In the genomic region with DNA sequence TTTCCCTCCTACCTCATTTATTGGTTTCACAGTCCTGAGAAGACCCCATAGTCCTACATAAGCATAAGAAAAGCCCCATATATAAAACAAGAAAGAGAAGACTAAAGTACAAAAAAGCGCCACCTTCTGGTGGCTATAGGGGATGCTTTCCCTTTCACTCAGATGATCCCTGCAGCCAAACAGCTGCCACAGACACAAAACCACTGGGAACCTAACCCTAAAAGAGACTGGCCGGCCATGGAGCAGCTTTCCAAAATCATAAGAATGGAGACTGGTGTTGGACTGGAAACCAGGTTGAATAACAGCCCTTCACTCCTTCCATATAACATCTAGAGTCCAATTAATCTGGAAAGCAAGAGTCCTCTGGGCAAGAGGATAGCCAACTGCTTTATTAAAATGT, we compare ENCODE assay signal across 9 cellular contexts. TPM values are rescaled to one million over a fixed set of nuclear protein-coding genes. Genes with fewer than 3 reads are reported as not detected.
DNase-seq lines count a peak whose midpoint lies in the region; ATAC-seq and FAIRE-seq lines count a peak whose summit lies in the region.
"Had no signal": no experiment of that assay in that cellular context is flagged by ENCODE, and none has a peak within 500 bp of the region (broad histone marks: within the 10 kb centered on the region; RNA-seq: fewer than 3 reads in every experiment).

No MANE protein-coding gene starts in this region.

- no peak overlapping the region for H3K4me3 ChIP-seq in right cardiac atrium (ENCODE audit: low read length)
- no peak overlapping the region for H3K4me3 ChIP-seq in small intestine (ENCODE audit: low read depth in 1 of 2, low read length in 2 of 2)

- no peak overlapping the region for H3K4me3 Mint-ChIP-seq in activated CD8-positive, alpha-beta memory T cell treated with anti-CD3 and anti-CD28 coated beads, Interleukin-2, amount 10 ng/mL, durations not matched to agents 7 days and 5 days
- no peak overlapping the region for H3K4me3 Mint-ChIP-seq in activated naive CD8-positive, alpha-beta T cell treated with anti-CD3 and anti-CD28 coated beads, Interleukin-2, amount 10 ng/mL, durations not matched to agents 7 days and 5 days

- peak; percentile 57 for ATAC-seq in activated CD8-positive, alpha-beta memory T cell treated with anti-CD3 and anti-CD28 coated beads, Interleukin-2, amount 10 ng/mL, durations not matched to agents 7 days and 5 days
- ATAC-seq in activated naive CD8-positive, alpha-beta T cell treated with anti-CD3 and anti-CD28 coated beads, Interleukin-2, amount 10 ng/mL, durations not matched to agents 7 days and 5 days (ENCODE audit: low read depth), result peak; percentile 60
- ATAC-seq in right cardiac atrium (peak in 1 of 2 donors; percentile 17), HG03108 (IDR thresholded peaks at IDR 0.05; ENCODE audit: unreplicated experiment) (no peak)

- H3K27ac Mint-ChIP-seq in activated CD8-positive, alpha-beta memory T cell treated with anti-CD3 and anti-CD28 coated beads, Interleukin-2, amount 10 ng/mL, durations not matched to agents 7 days and 5 days, result no peak overlapping the region
- no peak overlapping the region for H3K27ac Mint-ChIP-seq in activated naive CD8-positive, alpha-beta T cell treated with anti-CD3 and anti-CD28 coated beads, Interleukin-2, amount 10 ng/mL, durations not matched to agents 7 days and 5 days

- H3K36me3 Mint-ChIP-seq in activated CD8-positive, alpha-beta memory T cell treated with anti-CD3 and anti-CD28 coated beads, Interleukin-2, amount 10 ng/mL, durations not matched to agents 7 days and 5 days, result peaks cover 53% of the 10 kb centered on the region
- peaks cover 31% of the 10 kb centered on the region for H3K36me3 Mint-ChIP-seq in activated naive CD8-positive, alpha-beta T cell treated with anti-CD3 and anti-CD28 coated beads, Interleukin-2, amount 10 ng/mL, durations not matched to agents 7 days and 5 days

- peaks cover 27% of the 10 kb centered on the region for H3K4me1 Mint-ChIP-seq in activated CD8-positive, alpha-beta memory T cell treated with anti-CD3 and anti-CD28 coated beads, Interleukin-2, amount 10 ng/mL, durations not matched to agents 7 days and 5 days
- peaks cover 17% of the 10 kb centered on the region for H3K4me1 Mint-ChIP-seq in activated naive CD8-positive, alpha-beta T cell treated with anti-CD3 and anti-CD28 coated beads, Interleukin-2, amount 10 ng/mL, durations not matched to agents 7 days and 5 days

- FAIRE-seq in small intestine (lab: Jason Lieb, UNC), result no peak
- FAIRE-seq: colon had no signal

- H3K4me1 ChIP-seq in right cardiac atrium (ENCODE audit: control insufficient read depth, insufficient read depth, low read length) (peaks cover 6% of the 10 kb centered on the region), small intestine (ENCODE audit: control insufficient read depth in 2 of 2, insufficient read depth in 1 of 2, low read depth in 1 of 2, low read length in 1 of 2) (peaks cover 2 to 15% of the 10 kb centered on the region in 2 donors)

- 35% methylated on average over 2 of the region's 2 CpGs for WGBS in right cardiac atrium
- 26 to 42% (median 35%) methylated on average over 2 of the region's 2 CpGs for WGBS in small intestine, 3 donors

- CTCF ChIA-PET in activated CD8-positive, alpha-beta memory T cell treated with anti-CD3 and anti-CD28 coated beads, Interleukin-2, amount 10 ng/mL, durations not matched to agents 7 days and 5 days (lab: Charles Lee), result interaction anchor here (0.7 to 7.8 kb wide), 16 partner anchors 11 to 333 kb away, joined by 3 to 84 read pairs (median 6); a partner anchor contains a TSS

- no peaks in the 10 kb centered on the region for H3K27me3 ChIP-seq in right cardiac atrium (ENCODE audit: control insufficient read depth, insufficient read depth)
- H3K27me3 ChIP-seq in small intestine (ENCODE audit: control insufficient read depth in 2 of 2, insufficient read depth in 2 of 2, low read length in 2 of 2), result no peaks in the 10 kb centered on the region

- no peaks in the 10 kb centered on the region for H3K27me3 Mint-ChIP-seq in activated CD8-positive, alpha-beta memory T cell treated with anti-CD3 and anti-CD28 coated beads, Interleukin-2, amount 10 ng/mL, durations not matched to agents 7 days and 5 days
- H3K27me3 Mint-ChIP-seq in activated naive CD8-positive, alpha-beta T cell treated with anti-CD3 and anti-CD28 coated beads, Interleukin-2, amount 10 ng/mL, durations not matched to agents 7 days and 5 days, result no peaks in the 10 kb centered on the region

- peaks cover 9 to 13% of the 10 kb centered on the region in 2 donors for H3K36me3 ChIP-seq in small intestine (ENCODE audit: control insufficient read depth in 2 of 2, insufficient read depth in 2 of 2, low read length in 2 of 2)

- intact Hi-C loops in right cardiac atrium (cut with DNase I), result no loop called here

- POLR2A ChIA-PET in activated naive CD8-positive, alpha-beta T cell treated with anti-CD3 and anti-CD28 coated beads, Interleukin-2, amount 10 ng/mL, durations not matched to agents 7 days and 5 days (lab: Charles Lee), result interaction anchor here (0.9 to 1.2 kb wide), 2 partner anchors 12 to 143 kb away, joined by 3 to 4 read pairs; a partner anchor contains a TSS

- H3K9me3 ChIP-seq in right cardiac atrium (ENCODE audit: control insufficient read depth, low read length) (no peaks in the 10 kb centered on the region), small intestine (ENCODE audit: control insufficient read depth, low read depth) (no peaks in the 10 kb centered on the region)

- H3K27ac ChIP-seq in right cardiac atrium (ENCODE audit: low read length) (peak overlapping the region; percentile 77), small intestine (ENCODE audit: low read depth in 1 of 2, low read length in 1 of 2) (peak overlapping the region; percentile 76 to 93)

- peak; percentile 57 for DNase-seq in activated CD8-positive, alpha-beta memory T cell treated with anti-CD3 and anti-CD28 coated beads, Interleukin-2, amount 10 ng/mL, durations not matched to agents 7 days and 5 days
- no peak for DNase-seq in activated CD8-positive, alpha-beta memory T cell treated with anti-CD3 and anti-CD28 coated beads, Interleukin-2, amount 50 U/mL, for 48 hours
- peak; percentile 5 for DNase-seq in NCI-H524 treated with DMSO at 0.1 percent for 48 hours (lab: John Stamatoyannopoulos, UW)
- no peak for DNase-seq in activated naive CD8-positive, alpha-beta T cell treated with anti-CD3 and anti-CD28 coated beads, Interleukin-2, amount 10 ng/mL, durations not matched to agents 7 days and 5 days
- no peak for DNase-seq in right cardiac atrium
- DNase-seq in small intestine, result peak; percentile 46
- no peak for DNase-seq in activated gamma-delta T cell treated with Interleukin-2 at 50 U/mL for 16 hours

- H3K9me3 Mint-ChIP-seq in activated CD8-positive, alpha-beta memory T cell treated with anti-CD3 and anti-CD28 coated beads, Interleukin-2, amount 10 ng/mL, durations not matched to agents 7 days and 5 days (ENCODE audit: low read depth), result no peaks in the 10 kb centered on the region
- no peaks in the 10 kb centered on the region for H3K9me3 Mint-ChIP-seq in activated naive CD8-positive, alpha-beta T cell treated with anti-CD3 and anti-CD28 coated beads, Interleukin-2, amount 10 ng/mL, durations not matched to agents 7 days and 5 days

RNA-seq across cellular contexts. Expression of a gene that starts 11.4 kb away (rescaled TPM):
- total RNA-seq in activated CD8-positive, alpha-beta memory T cell treated with anti-CD3 and anti-CD28 coated beads, Interleukin-2, amount 10 ng/mL, durations not matched to agents 7 days and 5 days, result 10 to 100 TPM; 71.6 to 81.0 TPM
- 10 to 100 TPM; 66.3 to 70.5 TPM for total RNA-seq in activated naive CD8-positive, alpha-beta T cell treated with anti-CD3 and anti-CD28 coated beads, Interleukin-2, amount 10 ng/mL, durations not matched to agents 7 days and 5 days
- 100 to 1,000 TPM in 1 of 4 donors, 10 to 100 TPM in 3; 73.1 to 110 (median 94.2) TPM for total RNA-seq in right cardiac atrium
- 42.0 TPM for polyA plus RNA-seq in right cardiac atrium
- 10 to 100 TPM; 37.8 to 78.9 (median 46.3) TPM for polyA plus RNA-seq in small intestine

RNA-seq across cellular contexts. Expression of a gene that starts 43.5 kb away (rescaled TPM):
- total RNA-seq in activated CD8-positive, alpha-beta memory T cell treated with anti-CD3 and anti-CD28 coated beads, Interleukin-2, amount 10 ng/mL, durations not matched to agents 7 days and 5 days, result 1 to 10 TPM; 1.1 to 1.2 TPM
- total RNA-seq in activated naive CD8-positive, alpha-beta T cell treated with anti-CD3 and anti-CD28 coated beads, Interleukin-2, amount 10 ng/mL, durations not matched to agents 7 days and 5 days, result 1 to 10 TPM; 1.3 to 2.0 TPM
- total RNA-seq in right cardiac atrium, result 10 to 100 TPM; 13.2 to 15.9 (median 14.6) TPM
- polyA plus RNA-seq in right cardiac atrium (7.9 TPM), small intestine (10 to 100 TPM; 21.1 to 48.9 (median 37.1) TPM)

Comparison
In these comparisons a context has a peak if more than half of its experiments do, and no peak if none do; other contexts are left out.
1. DNase-seq: peak in activated CD8-positive, alpha-beta memory T cell treated with anti-CD3 and anti-CD28 coated beads, Interleukin-2, amount 10 ng/mL, durations not matched to agents 7 days and 5 days (single experiment), NCI-H524 treated with DMSO at 0.1 percent for 48 hours (single experiment) and small intestine (single experiment); none in activated CD8-positive, alpha-beta memory T cell treated with anti-CD3 and anti-CD28 coated beads, Interleukin-2, amount 50 U/mL, for 48 hours (single experiment), activated naive CD8-positive, alpha-beta T cell treated with anti-CD3 and anti-CD28 coated beads, Interleukin-2, amount 10 ng/mL, durations not matched to agents 7 days and 5 days (single experiment), right cardiac atrium (0 of 3) and activated gamma-delta T cell treated with Interleukin-2 at 50 U/mL for 16 hours (single experiment).
2. RNA of a gene that starts 43.5 kb away (total RNA-seq): 13.2 to 15.9 TPM in right cardiac atrium; 1.3 to 2.0 TPM in activated naive CD8-positive, alpha-beta T cell treated with anti-CD3 and anti-CD28 coated beads, Interleukin-2, amount 10 ng/mL, durations not matched to agents 7 days and 5 days and 1.1 to 1.2 TPM in activated CD8-positive, alpha-beta memory T cell treated with anti-CD3 and anti-CD28 coated beads, Interleukin-2, amount 10 ng/mL, durations not matched to agents 7 days and 5 days; every median in the first group is over 4 times any median in the second.